ENCODE assay signal across 14 cellular contexts in the genomic region with DNA sequence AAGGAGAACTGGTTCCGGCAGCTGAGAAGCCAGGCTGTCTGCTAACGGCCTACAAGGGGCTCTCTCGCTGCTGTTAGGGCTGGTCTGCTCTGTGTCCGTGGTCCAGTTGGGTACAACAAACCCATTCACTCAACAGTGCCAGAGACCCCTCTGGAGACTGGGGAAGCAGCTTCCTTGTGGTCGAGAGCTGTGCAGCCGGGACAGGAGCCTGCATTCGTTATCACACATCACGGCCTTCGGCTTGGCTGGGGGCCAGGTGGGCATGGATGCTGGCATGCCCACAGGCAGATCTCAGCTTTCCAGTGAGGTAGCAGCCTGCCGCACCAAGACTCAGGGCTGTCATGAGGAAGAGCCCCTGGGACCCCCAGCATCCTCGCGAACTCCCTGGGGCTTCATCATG.
DNase-seq lines count a peak whose midpoint lies in the region; ATAC-seq and TF ChIP-seq lines count a peak whose summit lies in the region.
"Had no signal": no experiment of that assay in that cellular context is flagged by ENCODE, and none has a peak within 500 bp of the region (broad histone marks: within the 10 kb centered on the region; RNA-seq: fewer than 3 reads in every experiment).

No MANE protein-coding gene starts in this region.

- no peak overlapping the region for H3K4ac ChIP-seq in mesendoderm (ENCODE audit: low read depth, low read length)

- no peak for ATAC-seq in activated CD8-positive, alpha-beta T cell treated with anti-CD3 and anti-CD28 coated beads, Interleukin-2, amount 10 ng/mL, durations not matched to agents 7 days and 5 days
- ATAC-seq in activated CD8-positive, alpha-beta T cell treated with anti-CD3 and anti-CD28 coated beads for 36 hours, result no peak
- no peak for ATAC-seq in upper lobe of right lung
- no peak for ATAC-seq in GM18909 (IDR thresholded peaks at IDR 0.05; ENCODE audit: poor library complexity, unreplicated experiment)
- ATAC-seq: activated CD4-positive, CD25-positive, alpha-beta regulatory T cell treated with anti-CD3 and anti-CD28 coated beads, Interleukin-2, amount 50 U/mL, for 24 hours; Panc1; T-cell had no signal

- H3K27ac Mint-ChIP-seq in activated CD8-positive, alpha-beta T cell treated with anti-CD3 and anti-CD28 coated beads, Interleukin-2, amount 10 ng/mL, durations not matched to agents 7 days and 5 days, result peak overlapping the region; percentile 36
- no peak overlapping the region for H3K27ac Mint-ChIP-seq in activated CD8-positive, alpha-beta T cell treated with anti-CD3 and anti-CD28 coated beads for 36 hours
- H3K27ac Mint-ChIP-seq: activated naive CD8-positive, alpha-beta T cell treated with anti-CD3 and anti-CD28 coated beads, Interleukin-2, amount 10 ng/mL, durations not matched to agents 7 days and 5 days; T-cell had no signal

- H3K27me3 Mint-ChIP-seq in activated CD8-positive, alpha-beta T cell treated with anti-CD3 and anti-CD28 coated beads, Interleukin-2, amount 10 ng/mL, durations not matched to agents 7 days and 5 days (ENCODE audit: low read depth), result no peaks in the 10 kb centered on the region
- H3K27me3 Mint-ChIP-seq in activated CD8-positive, alpha-beta T cell treated with anti-CD3 and anti-CD28 coated beads for 36 hours, result no peaks in the 10 kb centered on the region
- H3K27me3 Mint-ChIP-seq: activated naive CD8-positive, alpha-beta T cell treated with anti-CD3 and anti-CD28 coated beads, Interleukin-2, amount 10 ng/mL, durations not matched to agents 7 days and 5 days; T-cell had no signal

- H4K8ac ChIP-seq in mesendoderm (ENCODE audit: low read depth, low read length), result no peak overlapping the region

- no peak overlapping the region for H4K5ac ChIP-seq in mesendoderm (ENCODE audit: low read length)

- H3K79me2 ChIP-seq in mesendoderm (ENCODE audit: control insufficient read depth, insufficient read depth, low read length), result no peaks in the 10 kb centered on the region

- H3K9me3 ChIP-seq in ascending aorta (no peaks in the 10 kb centered on the region), upper lobe of right lung (no peaks in the 10 kb centered on the region)
- H3K9me3 ChIP-seq: esophagus muscularis mucosa, vagina had no signal

- H2BK5ac ChIP-seq in mesendoderm (ENCODE audit: low read length), result no peak overlapping the region

- peaks cover 5% of the 10 kb centered on the region for H3K79me1 ChIP-seq in mesendoderm (ENCODE audit: low read length)

- whole genome bisulfite sequencing in mesendoderm (ENCODE audit: extremely low coverage, insufficient coverage, low lambda C conversion rate), result no CpG with 5 or more reads among the region's 12 CpGs

- TF ChIP-seq CTCF in activated CD8-positive, alpha-beta T cell treated with anti-CD3 and anti-CD28 coated beads for 36 hours (IDR thresholded peaks at IDR 0.05), result no peak
- TF ChIP-seq CTCF in ascending aorta (IDR thresholded peaks at IDR 0.05), result no peak
- TF ChIP-seq CTCF in upper lobe of right lung (IDR thresholded peaks at IDR 0.05), result no peak

- H3K4me1 ChIP-seq in ascending aorta, result peaks cover 22 to 72% of the 10 kb centered on the region in 2 donors
- peaks cover 2% of the 10 kb centered on the region for H3K4me1 ChIP-seq in mesendoderm (ENCODE audit: control insufficient read depth, low read depth, low read length)
- peaks cover 12% of the 10 kb centered on the region for H3K4me1 ChIP-seq in upper lobe of right lung

- no peak overlapping the region for H3K18ac ChIP-seq in mesendoderm (ENCODE audit: low read length)

- CTCF ChIA-PET in activated CD8-positive, alpha-beta T cell treated with anti-CD3 and anti-CD28 coated beads, Interleukin-2, amount 10 ng/mL, durations not matched to agents 7 days and 5 days (lab: Charles Lee), result interaction anchor here (1.3 kb wide), 1 partner anchor 45 kb away, joined by 3 read pairs; no protein-coding TSS in a partner anchor
- CTCF ChIA-PET in activated CD8-positive, alpha-beta T cell treated with anti-CD3 and anti-CD28 coated beads for 36 hours (lab: Charles Lee), result interaction anchor here (1.2 kb wide), 1 partner anchor 130 kb away, joined by 3 read pairs; no protein-coding TSS in a partner anchor
- CTCF ChIA-PET in HEK293T (lab: Yijun Ruan, JAX), result no interaction called here

- intact Hi-C loops in activated CD8-positive, alpha-beta T cell treated with anti-CD3 and anti-CD28 coated beads for 36 hours (cut with micrococcal nuclease), result no loop called here
- intact Hi-C loops in ascending aorta (cut with DNase I) (no loop called here), upper lobe of right lung (cut with DNase I) (no loop called here)

- H3K36me3 ChIP-seq in ascending aorta (peaks cover 0 to 7% of the 10 kb centered on the region in 2 donors), mesendoderm (ENCODE audit: control insufficient read depth, insufficient read depth, low read length) (peaks cover 5% of the 10 kb centered on the region), upper lobe of right lung (peaks cover 5% of the 10 kb centered on the region)
- H3K36me3 ChIP-seq: vagina had no signal

- H3K23ac ChIP-seq in mesendoderm (ENCODE audit: low read length), result peak overlapping the region; percentile 15

- H3K4me3 Mint-ChIP-seq in activated CD8-positive, alpha-beta T cell treated with anti-CD3 and anti-CD28 coated beads, Interleukin-2, amount 10 ng/mL, durations not matched to agents 7 days and 5 days, result no peak overlapping the region
- H3K4me3 Mint-ChIP-seq in activated CD8-positive, alpha-beta T cell treated with anti-CD3 and anti-CD28 coated beads for 36 hours, result no peak overlapping the region
- H3K4me3 Mint-ChIP-seq: activated naive CD8-positive, alpha-beta T cell treated with anti-CD3 and anti-CD28 coated beads, Interleukin-2, amount 10 ng/mL, durations not matched to agents 7 days and 5 days; T-cell had no signal

- POLR2A ChIA-PET in activated CD8-positive, alpha-beta T cell treated with anti-CD3 and anti-CD28 coated beads, Interleukin-2, amount 10 ng/mL, durations not matched to agents 7 days and 5 days (lab: Charles Lee), result interaction anchor here (0.6 to 1.0 kb wide), 2 partner anchors 13 to 23 kb away, joined by 3 read pairs; no protein-coding TSS in a partner anchor
- POLR2A ChIA-PET in activated CD8-positive, alpha-beta T cell treated with anti-CD3 and anti-CD28 coated beads for 36 hours (lab: Charles Lee), result interaction anchor here (0.6 to 1.8 kb wide), 3 partner anchors 13 to 1517 kb away, joined by 3 to 6 read pairs (median 4); no protein-coding TSS in a partner anchor
- POLR2A ChIA-PET in HEK293T (lab: Yijun Ruan, JAX), result no interaction called here

- peak overlapping the region in 1 of 2 donors; percentile 33 for H3K4me3 ChIP-seq in ascending aorta
- H3K4me3 ChIP-seq in mesendoderm (ENCODE audit: low read length), result no peak overlapping the region
- no peak overlapping the region for H3K4me3 ChIP-seq in upper lobe of right lung
- H3K4me3 ChIP-seq: esophagus muscularis mucosa, vagina had no signal

- no peak overlapping the region for H2AK5ac ChIP-seq in mesendoderm (ENCODE audit: low read length)

- no peak overlapping the region for H2BK120ac ChIP-seq in mesendoderm (ENCODE audit: low read depth, low read length)

- no peaks in the 10 kb centered on the region for H3K27me3 ChIP-seq in ascending aorta
- H3K27me3 ChIP-seq in mesendoderm (ENCODE audit: insufficient read depth, low read length, poor library complexity), result no peaks in the 10 kb centered on the region
- H3K27me3 ChIP-seq in upper lobe of right lung, result no peaks in the 10 kb centered on the region
- H3K27me3 ChIP-seq: esophagus muscularis mucosa, vagina had no signal

- H2BK15ac ChIP-seq in mesendoderm (replicated peaks; ENCODE audit: low read depth), result no peak overlapping the region

- peaks cover 66% of the 10 kb centered on the region for H3K4me1 Mint-ChIP-seq in activated CD8-positive, alpha-beta T cell treated with anti-CD3 and anti-CD28 coated beads, Interleukin-2, amount 10 ng/mL, durations not matched to agents 7 days and 5 days (ENCODE audit: low read depth)
- peaks cover 49% of the 10 kb centered on the region for H3K4me1 Mint-ChIP-seq in activated CD8-positive, alpha-beta T cell treated with anti-CD3 and anti-CD28 coated beads for 36 hours (ENCODE audit: low read depth)

- no peak overlapping the region for H3K4me2 ChIP-seq in mesendoderm (ENCODE audit: low read length)

- peak overlapping the region; percentile 74 to 96 for H3K27ac ChIP-seq in ascending aorta
- H3K27ac ChIP-seq in mesendoderm (ENCODE audit: low read depth, low read length), result no peak overlapping the region
- no peak overlapping the region for H3K27ac ChIP-seq in upper lobe of right lung
- H3K27ac ChIP-seq: esophagus muscularis mucosa, vagina had no signal

- peaks cover 87% of the 10 kb centered on the region for H3K36me3 Mint-ChIP-seq in activated CD8-positive, alpha-beta T cell treated with anti-CD3 and anti-CD28 coated beads, Interleukin-2, amount 10 ng/mL, durations not matched to agents 7 days and 5 days (ENCODE audit: low read depth)
- peaks cover 63% of the 10 kb centered on the region for H3K36me3 Mint-ChIP-seq in activated CD8-positive, alpha-beta T cell treated with anti-CD3 and anti-CD28 coated beads for 36 hours (ENCODE audit: low read depth)

- no peak overlapping the region for H3K56ac ChIP-seq in mesendoderm (ENCODE audit: low read length)

- no peaks in the 10 kb centered on the region for H3K9me3 Mint-ChIP-seq in activated CD8-positive, alpha-beta T cell treated with anti-CD3 and anti-CD28 coated beads, Interleukin-2, amount 10 ng/mL, durations not matched to agents 7 days and 5 days (ENCODE audit: insufficient read depth)
- no peaks in the 10 kb centered on the region for H3K9me3 Mint-ChIP-seq in activated CD8-positive, alpha-beta T cell treated with anti-CD3 and anti-CD28 coated beads for 36 hours
- H3K9me3 Mint-ChIP-seq: activated naive CD8-positive, alpha-beta T cell treated with anti-CD3 and anti-CD28 coated beads, Interleukin-2, amount 10 ng/mL, durations not matched to agents 7 days and 5 days; T-cell had no signal

- H3K9ac ChIP-seq in mesendoderm (ENCODE audit: low read length), result no peak overlapping the region

- DNase-seq in activated CD8-positive, alpha-beta T cell treated with anti-CD3 and anti-CD28 coated beads, Interleukin-2, amount 10 ng/mL, durations not matched to agents 7 days and 5 days, result no peak
- no peak for DNase-seq in activated CD8-positive, alpha-beta T cell treated with anti-CD3 and anti-CD28 coated beads for 36 hours
- peak in 1 of 2 donors; percentile 82 for DNase-seq in ascending aorta (ENCODE audit: low spot score in 2 of 2)
- no peak for DNase-seq in mesendoderm
- DNase-seq in upper lobe of right lung, result peak; percentile 50
- DNase-seq in stimulated activated CD4-positive, alpha-beta T cell treated with anti-CD3 and anti-CD28 coated beads, Interleukin-2, amount 100 ng/mL, for 48 hours, result no peak
- DNase-seq in HEK293T (ENCODE audit: extremely low spot score), result no peak
- DNase-seq: activated naive CD8-positive, alpha-beta T cell treated with anti-CD3 and anti-CD28 coated beads, Interleukin-2, amount 10 ng/mL, durations not matched to agents 7 days and 5 days; T-cell had no signal

TF ChIP-seq in HEK293T, 16 proteins besides CTCF, POLR2A, EP300 and RAD21 (continues in another document):
- no peak for TF ChIP-seq HDGF (IDR thresholded peaks at IDR 0.05; ENCODE audit: borderline replicate concordance)
- TF ChIP-seq TARDBP (IDR thresholded peaks at IDR 0.05), result no peak
- no peak for TF ChIP-seq FOXA1 (IDR thresholded peaks at IDR 0.05)
- no peak for TF ChIP-seq ZNF384 (IDR thresholded peaks at IDR 0.05)
- no peak for TF ChIP-seq NFRKB (IDR thresholded peaks at IDR 0.05)
- no peak for TF ChIP-seq LEF1 (IDR thresholded peaks at IDR 0.05; ENCODE audit: borderline replicate concordance)

Comparison
In these comparisons a context has a peak if more than half of its experiments do, and no peak if none do; other contexts are left out.
1. H3K27ac ChIP-seq: peak in ascending aorta (2 of 2); none in mesendoderm (single experiment) and upper lobe of right lung (single experiment).